18 cellular contexts compared by ENCODE assay signal in the genomic region with DNA sequence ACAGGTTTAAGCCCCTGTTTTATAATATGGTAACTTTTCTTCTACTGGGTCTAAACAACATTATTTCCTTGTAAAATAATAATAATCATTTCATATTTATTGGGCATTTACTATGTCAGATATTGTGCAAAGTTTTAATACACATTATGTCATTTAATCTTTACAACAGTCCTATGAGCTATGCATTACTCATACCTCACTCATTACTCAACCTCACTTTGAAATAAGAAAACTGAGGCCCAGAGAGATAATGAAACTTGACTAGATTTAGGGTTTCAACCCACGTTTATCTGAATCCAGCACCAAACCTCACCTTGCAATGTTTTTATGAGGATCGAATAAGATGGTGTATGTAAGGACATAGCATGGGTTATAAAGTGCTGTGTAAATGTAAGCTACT.
DNase-seq lines count a peak whose midpoint lies in the region; ATAC-seq and TF ChIP-seq lines count a peak whose summit lies in the region.
"Had no signal": no experiment of that assay in that cellular context is flagged by ENCODE, and none has a peak within 500 bp of the region (broad histone marks: within the 10 kb centered on the region; RNA-seq: fewer than 3 reads in every experiment).

No MANE protein-coding gene starts in this region.

- H3K79me2 ChIP-seq in OCI-LY7 (ENCODE audit: insufficient read depth, low read depth, low read length): no peaks in the 10 kb centered on the region

- no peaks in the 10 kb centered on the region for H4K20me1 ChIP-seq in OCI-LY7 (ENCODE audit: insufficient read depth, low read length)

- ATAC-seq in HG02852 (IDR thresholded peaks at IDR 0.05; ENCODE audit: unreplicated experiment): no peak

- CTCF ChIA-PET in OCI-LY7 (lab: Charles Lee; ENCODE audit: unreplicated experiment): no interaction called here

- intact Hi-C loops in OCI-LY7 (cut with micrococcal nuclease; ENCODE audit: unreplicated experiment): no loop called here

- H3K27ac ChIP-seq in OCI-LY7 (ENCODE audit: low read depth, low read length, poor library complexity, severe bottlenecking): no peak overlapping the region
- H3K27ac ChIP-seq: Peyer's patch had no signal

- H3K4me1 ChIP-seq in OCI-LY7 (ENCODE audit: insufficient read depth, low read length, poor library complexity, severe bottlenecking): no peaks in the 10 kb centered on the region
- H3K4me1 ChIP-seq: Peyer's patch had no signal

- no peaks in the 10 kb centered on the region for H3K9me3 ChIP-seq in OCI-LY7 (ENCODE audit: low read length)
- H3K9me3 ChIP-seq: Peyer's patch had no signal

- H2AFZ ChIP-seq in OCI-LY7 (ENCODE audit: low read length): no peak overlapping the region

- DNase-seq in HPDE6-E6E7 (ENCODE audit: extremely low spot score) (peak; percentile 10), RKO (ENCODE audit: low spot score) (peak; percentile 70), epithelial cell of esophagus (ENCODE audit: low read depth) (peak; percentile 67), renal cortical epithelial cell (ENCODE audit: low read depth) (peak; percentile 22), GM10266 (ENCODE audit: extremely low spot score) (no peak), hippocampal formation (lab: John Stamatoyannopoulos, UW) (no peak), OCI-LY7 (ENCODE audit: low spot score) (no peak)
- DNase-seq: ACHN, AML-193, COR-L47, EL, H9, KBM-7, NCI-H1436 treated with DMSO at 0.1 percent for 48 hours, NCI-H2081, Peyer's patch, SIG-M5 had no signal

- H3K4me2 ChIP-seq in OCI-LY7 (ENCODE audit: low read length): no peak overlapping the region

- no peaks in the 10 kb centered on the region for H3K9me2 ChIP-seq in OCI-LY7 (ENCODE audit: insufficient read depth, low read length)

- TF ChIP-seq CTCF in epithelial cell of esophagus (IDR thresholded peaks at IDR 0.05; ENCODE audit: insufficient read depth, low read depth, low read length, missing control alignments): no peak
- TF ChIP-seq CTCF in GM10266 (IDR thresholded peaks at IDR 0.05; ENCODE audit: control insufficient read depth, insufficient read depth, low read depth, missing control alignments): no peak
- no peak for TF ChIP-seq CTCF in OCI-LY7 (conservative IDR thresholded peaks at IDR 0.05; ENCODE audit: low read length)

- POLR2A ChIA-PET in OCI-LY7 (lab: Charles Lee): no interaction called here

- no TSS peak for BruUV-seq in OCI-LY7 (replicated peaks; lab: Mats Ljungman, UMichigan)

- H3K4me3 ChIP-seq in epithelial cell of esophagus (ENCODE audit: low read length) (no peak overlapping the region), OCI-LY7 (ENCODE audit: low read depth, low read length, poor library complexity, severe bottlenecking) (no peak overlapping the region)
- H3K4me3 ChIP-seq: Peyer's patch had no signal

- H3K36me3 ChIP-seq in OCI-LY7 (ENCODE audit: insufficient read depth, low read length): no peaks in the 10 kb centered on the region
- H3K36me3 ChIP-seq: Peyer's patch had no signal

Comparison
In these comparisons a context has a peak if more than half of its experiments do, and no peak if none do; other contexts are left out.
1. DNase-seq: peak in HPDE6-E6E7 (single experiment), RKO (single experiment), epithelial cell of esophagus (single experiment) and renal cortical epithelial cell (single experiment); none in GM10266 (single experiment), hippocampal formation (0 of 2) and OCI-LY7 (single experiment).